Comparison of ENCODE assay signal across 1 cellular context in the genomic region with DNA sequence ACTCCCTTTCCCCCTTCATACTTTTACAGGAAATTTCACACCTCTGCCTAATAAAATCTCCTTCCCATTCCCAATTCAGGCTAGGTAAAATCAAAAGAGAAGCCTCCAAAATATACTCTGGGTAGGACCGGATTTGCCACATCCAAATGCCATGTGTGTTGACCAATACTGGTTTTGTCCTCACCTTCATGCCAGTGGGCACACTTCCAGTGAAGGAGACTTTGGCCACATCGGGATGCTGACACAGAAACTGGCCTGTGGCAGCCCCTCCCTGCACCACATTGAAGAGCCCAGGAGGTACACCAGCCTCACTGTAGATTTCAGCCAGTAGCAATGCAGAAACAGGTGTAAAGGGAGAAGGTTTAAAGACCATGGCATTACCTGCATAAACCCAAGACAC.
TF ChIP-seq lines count a peak whose summit lies in the region.

No MANE protein-coding gene starts in this region.

TF ChIP-seq in GM12878, 131 proteins besides CTCF, POLR2A, EP300 and RAD21:
- TF ChIP-seq BRCA1 (IDR thresholded peaks at IDR 0.05; ENCODE audit: low read depth, low read length) (no peak), ZBTB33 (IDR thresholded peaks at IDR 0.05) (no peak), BACH1 (IDR thresholded peaks at IDR 0.05; ENCODE audit: borderline replicate concordance) (no peak), PAX5 (IDR thresholded peaks at IDR 0.05; ENCODE audit: borderline replicate concordance, low read depth, low read length) (no peak), SIN3A (IDR thresholded peaks at IDR 0.05; ENCODE audit: low read depth, low read length) (no peak), YBX1 (IDR thresholded peaks at IDR 0.05) (no peak), ZNF274 (IDR thresholded peaks at IDR 0.05; ENCODE audit: insufficient read depth, insufficient read length) (no peak), SUZ12 (IDR thresholded peaks at IDR 0.05; ENCODE audit: unreplicated experiment) (no peak), MEF2B (IDR thresholded peaks at IDR 0.05; ENCODE audit: partially characterized antibody, poor library complexity, severe bottlenecking) (no peak), SMC3 (IDR thresholded peaks at IDR 0.05; ENCODE audit: borderline replicate concordance, low read length) (no peak), CREB1 (IDR thresholded peaks at IDR 0.05; ENCODE audit: low read depth) (no peak), GABPA (IDR thresholded peaks at IDR 0.05; ENCODE audit: low read depth) (no peak), DPF2 (IDR thresholded peaks at IDR 0.05) (no peak), MTA3 (IDR thresholded peaks at IDR 0.05; ENCODE audit: borderline replicate concordance, low read length) (no peak)
- TF ChIP-seq, protein P1, sequence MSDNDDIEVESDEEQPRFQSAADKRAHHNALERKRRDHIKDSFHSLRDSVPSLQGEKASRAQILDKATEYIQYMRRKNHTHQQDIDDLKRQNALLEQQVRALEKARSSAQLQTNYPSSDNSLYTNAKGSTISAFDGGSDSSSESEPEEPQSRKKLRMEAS (IDR thresholded peaks at IDR 0.05; ENCODE audit: low read depth, low read length): no peak
